Comparison of ENCODE assay signal across 20 cellular contexts in genomic region chr14:104315169-104315568, GRCh38.
"Had no signal": no experiment of that assay in that cellular context is flagged by ENCODE, and none has a peak within 500 bp of the region (broad histone marks: within the 10 kb centered on the region; RNA-seq: fewer than 3 reads in every experiment).

No MANE protein-coding gene starts in this region.

- H3K36me3 ChIP-seq: tibial artery, WERI-Rb-1 had no signal

- H3K4me3 ChIP-seq: mucosa of descending colon, tibial artery had no signal

- H3K27ac ChIP-seq: tibial artery, WERI-Rb-1 had no signal

- H3K9me3 ChIP-seq: mucosa of descending colon had no signal

- ATAC-seq: left cardiac atrium; mucosa of descending colon; SK-N-SH treated with all-trans-retinoic acid at 6 μM for 48 hours; stimulated activated naive CD8-positive, alpha-beta T cell treated with anti-CD3 and anti-CD28 coated beads, Interleukin-15, Interleukin-2, amounts not matched to agents 100 U/mL and 50 U/mL, for 24 hours had no signal

- DNase-seq: activated CD4-positive, alpha-beta T cell treated with anti-CD3 and anti-CD28 coated beads for 1 hour; activated naive CD4-positive, alpha-beta T cell; activated naive CD8-positive, alpha-beta T cell treated with anti-CD3 and anti-CD28 coated beads, Interleukin-2, amount 10 ng/mL, durations not matched to agents 7 days and 5 days; activated T-cell treated with anti-CD3 and anti-CD28 coated beads, Interleukin-2, amount 50 U/mL, for 24 hours; amygdala; caudate nucleus; dermis blood vessel endothelial cell; effector CD8-positive, alpha-beta T cell; left cardiac atrium; mesenchymal stem cell; nephron progenitor cell; occipital lobe; stimulated activated CD4-positive, alpha-beta T cell treated with anti-CD3 and anti-CD28 coated beads, Interleukin-12 subunit alpha, Interleukin-12 subunit beta, amount 100 ng/mL, for 4 hours; stimulated activated CD4-positive, alpha-beta T cell treated with anti-CD3 and anti-CD28 coated beads, Interleukin-4, amount 100 ng/mL, for 4 hours; stimulated activated naive CD8-positive, alpha-beta T cell treated with anti-CD3 and anti-CD28 coated beads, Interleukin-15, Interleukin-2, amounts not matched to agents 100 U/mL and 50 U/mL, for 24 hours; substantia nigra; WERI-Rb-1 had no signal

- H3K4me1 ChIP-seq: tibial artery had no signal
